ENCODE assay signal across 29 cellular contexts in the genomic region with DNA sequence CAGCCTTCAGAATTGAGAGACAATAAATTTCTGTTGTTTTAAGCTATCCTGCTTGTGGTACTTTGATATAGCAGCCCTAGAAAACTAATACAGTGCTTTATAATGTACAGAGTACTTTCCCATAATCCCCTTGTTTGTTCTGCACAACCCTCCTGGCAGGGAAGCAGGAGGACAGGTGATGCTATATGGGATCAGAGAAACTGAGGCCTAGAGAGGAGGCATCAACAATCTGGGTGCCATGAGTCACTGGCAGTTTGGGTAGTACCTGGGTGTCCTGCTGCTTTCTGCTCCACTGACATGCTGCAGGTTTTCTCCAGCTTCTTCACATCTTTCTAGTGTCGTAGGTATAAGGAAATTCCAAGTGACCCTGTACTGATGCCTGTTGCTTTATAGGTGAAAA. TPM values are rescaled to one million over a fixed set of nuclear protein-coding genes. Genes with fewer than 3 reads are reported as not detected.
DNase-seq lines count a peak whose midpoint lies in the region; ATAC-seq, FAIRE-seq and TF ChIP-seq lines count a peak whose summit lies in the region.
"Had no signal": no experiment of that assay in that cellular context is flagged by ENCODE, and none has a peak within 500 bp of the region (broad histone marks: within the 10 kb centered on the region; RNA-seq: fewer than 3 reads in every experiment).

No MANE protein-coding gene starts in this region.

- peaks cover 8 to 35% of the 10 kb centered on the region in 2 experiments; a peak in 4 of 5 replicates for H3K36me3 ChIP-seq in HepG2 (replicated peaks in 1 of 2; ENCODE audit: control insufficient read depth in 1 of 2, insufficient read depth in 2 of 2, low read length in 2 of 2)
- no peaks in the 10 kb centered on the region for H3K36me3 ChIP-seq in right lobe of liver
- no peaks in the 10 kb centered on the region for H3K36me3 ChIP-seq in OCI-LY1 (ENCODE audit: insufficient read depth, low read length)
- peaks cover 2 to 4% of the 10 kb centered on the region in 2 experiments for H3K36me3 ChIP-seq in keratinocyte (ENCODE audit: control insufficient read depth in 2 of 2, extremely low read depth in 1 of 2, insufficient read depth in 2 of 2, low read length in 2 of 2)
- H3K36me3 ChIP-seq in transverse colon: no peaks in the 10 kb centered on the region
- H3K36me3 ChIP-seq in adrenal gland (replicated peaks in 1 of 2): no peaks in the 10 kb centered on the region
- H3K36me3 ChIP-seq: BE2C, BLaER1 had no signal

- TF ChIP-seq EP300 in HepG2 (IDR thresholded peaks at IDR 0.05; ENCODE audit: low read depth in 2 of 2, low read length in 2 of 2): no peak
- TF ChIP-seq EP300 in HepG2 (CRISPR knock-in tag; IDR thresholded peaks at IDR 0.05; ENCODE audit: borderline replicate concordance): no peak
- no peak for TF ChIP-seq EP300 in transverse colon (IDR thresholded peaks at IDR 0.05; ENCODE audit: low read depth)

- H3K4me3 ChIP-seq in HepG2 (replicated peaks in 1 of 3; ENCODE audit: insufficient read depth in 1 of 3, low read depth in 2 of 3, low read length in 3 of 3) (no peak overlapping the region), right lobe of liver (no peak overlapping the region), OCI-LY1 (ENCODE audit: low read depth, low read length, poor library complexity, severe bottlenecking) (no peak overlapping the region), keratinocyte (ENCODE audit: control insufficient read depth in 2 of 3, extremely low read depth in 1 of 3, insufficient read depth in 2 of 3, low read depth in 1 of 3, low read length in 3 of 3) (no peak overlapping the region), transverse colon (no peak overlapping the region), adrenal gland (no peak overlapping the region)
- H3K4me3 ChIP-seq: BLaER1, GM12878 had no signal

- H3K9me3 ChIP-seq in HepG2 (ENCODE audit: low read length) (no peaks in the 10 kb centered on the region), right lobe of liver (no peaks in the 10 kb centered on the region), OCI-LY1 (ENCODE audit: low read length) (no peaks in the 10 kb centered on the region), keratinocyte (ENCODE audit: control insufficient read depth, low read depth, low read length) (no peaks in the 10 kb centered on the region), transverse colon (no peaks in the 10 kb centered on the region), adrenal gland (replicated peaks in 1 of 3) (no peaks in the 10 kb centered on the region)
- H3K9me3 ChIP-seq: BE2C had no signal

- peaks cover 70% of the 10 kb centered on the region for H3K4me1 ChIP-seq in HepG2 (ENCODE audit: insufficient read depth, low read length)
- H3K4me1 ChIP-seq in right lobe of liver: peaks cover 0 to 14% (median 5%) of the 10 kb centered on the region in 4 donors
- H3K4me1 ChIP-seq in OCI-LY1 (ENCODE audit: insufficient read depth, low read length, severe bottlenecking): peaks cover 19% of the 10 kb centered on the region
- H3K4me1 ChIP-seq in keratinocyte (ENCODE audit: control insufficient read depth, extremely low read depth, insufficient read depth, low read length): peaks cover 8% of the 10 kb centered on the region
- peaks cover under 1 to 15% (median under 1%) of the 10 kb centered on the region in 4 donors for H3K4me1 ChIP-seq in transverse colon
- no peaks in the 10 kb centered on the region for H3K4me1 ChIP-seq in adrenal gland (replicated peaks in 1 of 2)
- H3K4me1 ChIP-seq: BLaER1 had no signal

- no peaks in the 10 kb centered on the region for H3K9me1 ChIP-seq in keratinocyte (ENCODE audit: control insufficient read depth, extremely low read depth, insufficient read depth, low read length)

- ATAC-seq in HepG2 (no peak), right lobe of liver (no peak)
- ATAC-seq: GM12878 had no signal

- no peak overlapping the region for H3K4me3 Mint-ChIP-seq in nephron progenitor cell
- H3K4me3 Mint-ChIP-seq: CD14-positive monocyte; CD4-positive, alpha-beta memory T cell; CD4-positive, CD25-positive, alpha-beta regulatory T cell; CD8-positive, alpha-beta memory T cell had no signal

- H3K4me2 ChIP-seq in HepG2 (ENCODE audit: low read depth, low read length): no peak overlapping the region
- H3K4me2 ChIP-seq in OCI-LY1 (ENCODE audit: low read length): no peak overlapping the region
- H3K4me2 ChIP-seq in keratinocyte (ENCODE audit: control insufficient read depth, extremely low read depth, insufficient read depth, low read depth, low read length): no peak overlapping the region
- H3K4me2 ChIP-seq: BLaER1 had no signal

- no peak overlapping the region for H3K27ac ChIP-seq in HepG2 (ENCODE audit: extremely low read length, insufficient read depth, low read length)
- no peak overlapping the region for H3K27ac ChIP-seq in right lobe of liver
- H3K27ac ChIP-seq in OCI-LY1 (ENCODE audit: low read depth, low read length, poor library complexity, severe bottlenecking): no peak overlapping the region
- no peak overlapping the region for H3K27ac ChIP-seq in keratinocyte (ENCODE audit: control insufficient read depth, insufficient read depth, low read length)
- H3K27ac ChIP-seq in transverse colon: no peak overlapping the region
- no peak overlapping the region for H3K27ac ChIP-seq in adrenal gland
- H3K27ac ChIP-seq: BLaER1 had no signal

- H3K4me1 Mint-ChIP-seq in nephron progenitor cell: peaks cover 28% of the 10 kb centered on the region
- H3K4me1 Mint-ChIP-seq: CD4-positive, alpha-beta memory T cell; CD4-positive, CD25-positive, alpha-beta regulatory T cell; CD8-positive, alpha-beta memory T cell had no signal

- TF ChIP-seq POLR2A in HepG2 (IDR thresholded peaks at IDR 0.05; ENCODE audit: insufficient read depth in 1 of 2, low read depth in 2 of 2, low read length in 2 of 2) (no peak), right lobe of liver (IDR thresholded peaks at IDR 0.05) (no peak), transverse colon (IDR thresholded peaks at IDR 0.05) (no peak), adrenal gland (IDR thresholded peaks at IDR 0.05) (no peak)

- 100% methylated on average over 1 of the region's 1 CpG for WGBS in HepG2 (ENCODE audit: low lambda C conversion rate)
- 89% methylated on average over 1 of the region's 1 CpG for WGBS in right lobe of liver (ENCODE audit: insufficient coverage, low coverage, low lambda C conversion rate, missing lambda C conversion rate)
- whole genome bisulfite sequencing in transverse colon (ENCODE audit: low coverage in 1 of 2), 2 donors: 78 to 89% methylated on average over 1 of the region's 1 CpG
- 90 to 100% (median 95%) methylated on average over 1 of the region's 1 CpG for WGBS in adrenal gland, 4 donors

- H3K36me3 Mint-ChIP-seq in nephron progenitor cell (ENCODE audit: low read depth): peaks cover 38% of the 10 kb centered on the region
- H3K36me3 Mint-ChIP-seq: CD4-positive, alpha-beta memory T cell; CD4-positive, CD25-positive, alpha-beta regulatory T cell; CD8-positive, alpha-beta memory T cell had no signal

- H3K9me3 Mint-ChIP-seq in nephron progenitor cell: peaks cover 23% of the 10 kb centered on the region

- CTCF ChIA-PET in HepG2 (lab: Yijun Ruan, JAX; ENCODE audit: low intra/inter-chr PET ratio, low total read pairs): no interaction called here

- dilution Hi-C loops in keratinocyte (cut with MboI; ENCODE audit: extremely low pct_ligation_motif_present, low sequenced_read_pairs): no loop called here

- H3K9ac ChIP-seq in HepG2 (ENCODE audit: insufficient read depth, low read depth, low read length) (no peak overlapping the region), OCI-LY1 (ENCODE audit: low read length) (no peak overlapping the region), keratinocyte (ENCODE audit: control insufficient read depth, extremely low read depth, insufficient read depth, low read length) (no peak overlapping the region)
- H3K9ac ChIP-seq: BLaER1 had no signal

- POLR2A ChIA-PET in HepG2 (lab: Yijun Ruan, JAX): no interaction called here

- DNase-seq in HepG2 (ENCODE audit: low spot score) (no peak), right lobe of liver (no peak), keratinocyte (ENCODE audit: low read depth, low spot score) (no peak), nephron progenitor cell (no peak), transverse colon (no peak), cardiac septum (ENCODE audit: low spot score) (no peak), adrenal gland (no peak)
- DNase-seq: 8988T; ACHN; BE2C; C1 segment of cervical spinal cord; CD4-positive, alpha-beta memory T cell; CD4-positive, CD25-positive, alpha-beta regulatory T cell; CD8-positive, alpha-beta memory T cell; COR-L47; DMS 273 treated with DMSO at 0.1 percent for 48 hours; DMS153; DMS53; DMS79; DND-41; EL; GDM1 had no signal

- H3K79me2 ChIP-seq in HepG2 (ENCODE audit: insufficient read depth, low read length) (peaks cover 76% of the 10 kb centered on the region), OCI-LY1 (ENCODE audit: insufficient read depth, low read length) (no peaks in the 10 kb centered on the region), keratinocyte (ENCODE audit: control insufficient read depth, insufficient read depth, low read length) (peaks cover 46% of the 10 kb centered on the region)

- H3K27me3 ChIP-seq in HepG2 (ENCODE audit: control insufficient read depth in 1 of 2, insufficient read depth in 2 of 2, low read length in 2 of 2): no peaks in the 10 kb centered on the region
- H3K27me3 ChIP-seq in right lobe of liver: no peaks in the 10 kb centered on the region
- no peaks in the 10 kb centered on the region for H3K27me3 ChIP-seq in OCI-LY1 (ENCODE audit: insufficient read depth, low read length)
- no peaks in the 10 kb centered on the region for H3K27me3 ChIP-seq in keratinocyte (ENCODE audit: control insufficient read depth, extremely low read depth, insufficient read depth, low read length)
- no peaks in the 10 kb centered on the region for H3K27me3 ChIP-seq in transverse colon
- no peaks in the 10 kb centered on the region for H3K27me3 ChIP-seq in adrenal gland
- H3K27me3 ChIP-seq: BE2C, BLaER1 had no signal

- in situ Hi-C loops in HepG2 (cut with HindIII; ENCODE audit: extremely low pct_ligation_motif_present, low pct_unique_long_range_greater_than_20kb): no loop called here
- in situ Hi-C loops in transverse colon (cut with MboI; ENCODE audit: low pct_ligation_motif_present in 1 of 4, low pct_unique_long_range_greater_than_20kb in 1 of 4, low sequenced_read_pairs in 3 of 4): no loop called here

- intact Hi-C loops in HepG2 (cut with micrococcal nuclease; ENCODE audit: unreplicated experiment) (no loop called here), right lobe of liver (cut with DNase I) (no loop called here), transverse colon (cut with DNase I; ENCODE audit: low total_unique reads) (no loop called here), cardiac septum (cut with DNase I) (no loop called here), adrenal gland (cut with DNase I) (no loop called here)

- H2AFZ ChIP-seq in HepG2 (ENCODE audit: low read length) (no peak overlapping the region), OCI-LY1 (ENCODE audit: low read length) (peak overlapping the region; percentile 30; the same call in 1 of the 2 replicates), keratinocyte (ENCODE audit: control insufficient read depth, low read length) (no peak overlapping the region)

- no peaks in the 10 kb centered on the region for H4K20me1 ChIP-seq in HepG2 (ENCODE audit: insufficient read depth, low read length)
- H4K20me1 ChIP-seq in OCI-LY1 (ENCODE audit: insufficient read depth, low read length): no peaks in the 10 kb centered on the region
- H4K20me1 ChIP-seq in keratinocyte (ENCODE audit: control insufficient read depth, extremely low read depth, insufficient read depth, low read length): peaks cover 3% of the 10 kb centered on the region
- H4K20me1 ChIP-seq: BLaER1 had no signal

- H3K27me3 Mint-ChIP-seq in nephron progenitor cell (ENCODE audit: low read depth, poor library complexity): peaks cover 1% of the 10 kb centered on the region
- H3K27me3 Mint-ChIP-seq: CD4-positive, alpha-beta memory T cell had no signal

- no TSS peak for BruUV-seq in HepG2 (replicated peaks; lab: Mats Ljungman, UMichigan)

- FAIRE-seq in HepG2 (lab: Jason Lieb, UNC): no peak
- peak; percentile 20 for FAIRE-seq in keratinocyte (lab: Jason Lieb, UNC)
- FAIRE-seq: A204.1, GM12878, GM12892, GM18507 had no signal

- no peak for TF ChIP-seq CTCF in HepG2 (CRISPR knock-in tag; IDR thresholded peaks at IDR 0.05)
- TF ChIP-seq CTCF in right lobe of liver (IDR thresholded peaks at IDR 0.05): no peak
- TF ChIP-seq CTCF in OCI-LY1 (IDR thresholded peaks at IDR 0.05; ENCODE audit: low read length): no peak
- no peak for TF ChIP-seq CTCF in keratinocyte (optimal IDR thresholded peaks at IDR 0.05 in 1 of 3, IDR thresholded peaks at IDR 0.05 in 1 of 3, conservative IDR thresholded peaks at IDR 0.05 in 1 of 3; ENCODE audit: extremely low read depth in 1 of 3, insufficient read depth in 2 of 3, low read length in 3 of 3)
- TF ChIP-seq CTCF in nephron progenitor cell (IDR thresholded peaks at IDR 0.05): no peak
- TF ChIP-seq CTCF in transverse colon (IDR thresholded peaks at IDR 0.05): no peak
- no peak for TF ChIP-seq CTCF in adrenal gland (IDR thresholded peaks at IDR 0.05)

- peak overlapping the region; percentile 20 for H3K27ac Mint-ChIP-seq in nephron progenitor cell
- H3K27ac Mint-ChIP-seq: CD14-positive monocyte; CD4-positive, alpha-beta memory T cell; CD8-positive, alpha-beta memory T cell had no signal

- TF ChIP-seq RAD21 in HepG2 (CRISPR knock-in tag; IDR thresholded peaks at IDR 0.05): no peak

- no peaks in the 10 kb centered on the region for H3F3A ChIP-seq in OCI-LY1 (ENCODE audit: insufficient read depth, low read length)

- no peaks in the 10 kb centered on the region for H3K9me2 ChIP-seq in OCI-LY1 (ENCODE audit: low read depth, low read length)

RNA-seq across cellular contexts. Expression of a gene that starts 55.0 kb away (rescaled TPM):
- total RNA-seq in HepG2 (2016; rRNA removed; fragmentation: Illumina TruSeq; extraction: Trizol): 25.0 and 26.1 TPM in 2 replicates
- total RNA-seq in HepG2 (2016; cell fraction: cytosol; rRNA removed; fragmentation: Illumina TruSeq; extraction: Trizol; ENCODE audit: low read depth): 24.7 and 25.0 TPM in 2 replicates
- 25.6 and 26.1 TPM in 2 replicates for total RNA-seq in HepG2 (2016; cell fraction: insoluble cytoplasmic fraction; rRNA removed; fragmentation: Illumina TruSeq; extraction: Trizol)
- 46.3 and 52.2 TPM in 2 replicates for total RNA-seq in HepG2 (2016; cell fraction: membrane; rRNA removed; fragmentation: Illumina TruSeq; extraction: Trizol)
- total RNA-seq in HepG2 (2016; cell fraction: nucleus; rRNA removed; fragmentation: Illumina TruSeq; extraction: Trizol): 16.9 and 19.3 TPM in 2 replicates
- polyA plus RNA-seq in HepG2 (2011; rRNA removed): 95.3 and 142 TPM in 2 replicates
- 86.6 and 103 TPM in 2 replicates for polyA plus RNA-seq in HepG2 (2011; cell fraction: cytosol; rRNA removed)
- polyA plus RNA-seq in HepG2 (2011; cell fraction: nucleus; rRNA removed): 70.8 and 101 TPM in 2 replicates
- polyA plus RNA-seq in HepG2 (2012): 66.4 and 82.0 TPM in 2 replicates
- polyA plus RNA-seq in HepG2 (2016; cell fraction: cytosol; fragmentation: Illumina TruSeq; extraction: Trizol; ENCODE audit: low read depth): 38.5 and 43.8 TPM in 2 replicates
- polyA plus RNA-seq in HepG2 (2016; cell fraction: insoluble cytoplasmic fraction; fragmentation: Illumina TruSeq; extraction: Trizol; ENCODE audit: low read depth): 24.8 and 29.3 TPM in 2 replicates
- 47.5 and 48.6 TPM in 2 replicates for polyA plus RNA-seq in HepG2 (2016; cell fraction: membrane; fragmentation: Illumina TruSeq; extraction: Trizol; ENCODE audit: low read depth)
- 19.3 and 20.6 TPM in 2 replicates for polyA plus RNA-seq in HepG2 (2016; cell fraction: nucleus; fragmentation: Illumina TruSeq; extraction: Trizol; ENCODE audit: insufficient read depth, low read depth)
- polyA minus RNA-seq in HepG2 (2011; rRNA and poly(A)+ RNA removed; ENCODE audit: low replicate concordance): 46.8 and 257 TPM in 2 replicates
- 69.6 and 74.0 TPM in 2 replicates for polyA minus RNA-seq in HepG2 (2011; cell fraction: cytosol; rRNA and poly(A)+ RNA removed)
- 65.3 and 65.5 TPM in 2 replicates for polyA minus RNA-seq in HepG2 (2011; cell fraction: nucleus; rRNA and poly(A)+ RNA removed)
- total RNA-seq in right lobe of liver: 10 to 100 TPM; 14.9 to 22.8 (median 18.0) TPM
- 77.7 to 83.2 TPM (median 83.0 TPM) in 3 replicates for polyA plus RNA-seq in keratinocyte
- polyA plus RNA-seq in keratinocyte (2011; ENCODE audit: low read depth): 8.3 TPM
- polyA plus RNA-seq in keratinocyte (2011; cell fraction: cytosol; rRNA removed): 63.8 and 80.6 TPM in 2 replicates
- 62.6 and 70.5 TPM in 2 replicates for polyA plus RNA-seq in keratinocyte (2011; cell fraction: nucleus; rRNA removed)
- polyA plus RNA-seq in keratinocyte (2012; ENCODE audit: low replicate concordance): 43.9 and 69.2 TPM in 2 replicates
- 104 to 118 TPM (median 106 TPM) in 3 replicates for polyA minus RNA-seq in keratinocyte
- 52.8 TPM for polyA minus RNA-seq in keratinocyte (2011; cell fraction: cytosol; rRNA and poly(A)+ RNA removed)
- polyA minus RNA-seq in keratinocyte (2011; cell fraction: nucleus; rRNA and poly(A)+ RNA removed): 31.5 and 49.4 TPM in 2 replicates
- 100 to 1,000 TPM in 1 of 4 donors, 10 to 100 TPM in 3; 39.8 to 105 (median 56.2) TPM for total RNA-seq in transverse colon
- total RNA-seq in cardiac septum: 36.4 TPM
- 10 to 100 TPM in 7 of 8 donors, 1 to 10 TPM in 1; 9.7 to 27.7 (median 18.6) TPM for total RNA-seq in adrenal gland
- polyA plus RNA-seq in adrenal gland: 10 to 100 TPM in 2 of 3 donors, 1 to 10 TPM in 1; 6.4 to 12.7 (median 10.9) TPM
- polyA plus RNA-seq: CD8-positive, alpha-beta memory T cell had no signal
